In the genomic region with DNA sequence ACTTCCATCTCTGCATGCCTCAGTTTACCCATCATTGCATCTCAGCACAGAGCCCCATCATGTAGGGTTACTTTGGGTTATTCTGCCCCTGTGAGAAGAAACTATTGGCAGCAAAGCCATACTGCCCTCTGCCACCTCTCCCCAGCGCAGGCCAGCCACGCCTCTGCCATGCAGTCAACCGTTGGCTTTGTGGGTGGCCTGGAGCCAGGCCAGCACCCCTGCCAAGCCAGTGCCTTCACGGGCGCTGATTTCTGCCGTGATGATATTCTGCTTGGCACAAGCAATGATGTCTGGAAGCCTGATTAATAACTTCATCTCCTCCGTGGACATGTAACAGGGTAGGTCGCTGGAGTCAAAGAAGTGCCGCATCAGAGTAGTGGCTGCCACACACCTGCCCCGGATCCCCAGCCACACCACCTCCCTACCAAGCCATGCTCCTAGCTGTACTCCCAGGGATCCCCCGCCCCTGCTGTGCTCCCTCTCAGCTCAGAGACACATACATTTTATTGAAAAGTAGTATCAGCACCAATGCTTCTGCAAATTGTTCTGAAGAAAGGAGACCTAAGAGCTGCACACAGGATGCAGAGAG, we compare ENCODE assay signal across 20 cellular contexts. TPM values are rescaled to one million over a fixed set of nuclear protein-coding genes. Genes with fewer than 3 reads are reported as not detected.
DNase-seq lines count a peak whose midpoint lies in the region; ATAC-seq and TF ChIP-seq lines count a peak whose summit lies in the region.
"Had no signal": no experiment of that assay in that cellular context is flagged by ENCODE, and none has a peak within 500 bp of the region (broad histone marks: within the 10 kb centered on the region; RNA-seq: fewer than 3 reads in every experiment).

No MANE protein-coding gene starts in this region.

- H3K4me3 ChIP-seq in sigmoid colon = no peak overlapping the region
- no peak overlapping the region for H3K4me3 ChIP-seq in adrenal gland
- no peak overlapping the region for H3K4me3 ChIP-seq in gastroesophageal sphincter
- H3K4me3 ChIP-seq: left lung, ovary had no signal

- H3K36me3 ChIP-seq in sigmoid colon (no peaks in the 10 kb centered on the region), adrenal gland (replicated peaks in 1 of 2) (no peaks in the 10 kb centered on the region), gastroesophageal sphincter (no peaks in the 10 kb centered on the region)
- H3K36me3 ChIP-seq: left lung, ovary had no signal

- TF ChIP-seq POLR2A in sigmoid colon (IDR thresholded peaks at IDR 0.05) (no peak), adrenal gland (IDR thresholded peaks at IDR 0.05) (no peak), gastroesophageal sphincter (IDR thresholded peaks at IDR 0.05) (no peak)

- H3K27me3 ChIP-seq in sigmoid colon = peaks cover 0 to 3% (median 0%) of the 10 kb centered on the region in 3 donors
- no peaks in the 10 kb centered on the region for H3K27me3 ChIP-seq in adrenal gland
- peaks cover 31% of the 10 kb centered on the region for H3K27me3 ChIP-seq in gastroesophageal sphincter
- H3K27me3 ChIP-seq: ovary had no signal

- TF ChIP-seq CTCF in sigmoid colon (IDR thresholded peaks at IDR 0.05) (no peak), adrenal gland (IDR thresholded peaks at IDR 0.05) (no peak), gastroesophageal sphincter (IDR thresholded peaks at IDR 0.05) (no peak)

- WGBS in sigmoid colon, 2 donors = 18 to 69% methylated on average over 11 of the region's 11 CpGs
- WGBS in adrenal gland, 4 donors = 42 to 70% (median 59%) methylated on average over 10 to 11 of the region's 11 CpGs
- 72% methylated on average over 2 of the region's 11 CpGs; no CpG with 5 or more reads in 1 of the 2 donors for WGBS in gastroesophageal sphincter (ENCODE audit: low coverage in 1 of 2), 2 donors

- H3K4me1 ChIP-seq in sigmoid colon (no peaks in the 10 kb centered on the region), adrenal gland (replicated peaks in 1 of 2) (no peaks in the 10 kb centered on the region), gastroesophageal sphincter (no peaks in the 10 kb centered on the region)
- H3K4me1 ChIP-seq: left lung had no signal

- ATAC-seq in left cardiac atrium = peak; percentile 70 to 84
- no peak for ATAC-seq in gastroesophageal sphincter
- ATAC-seq: activated CD4-positive, CD25-positive, alpha-beta regulatory T cell treated with anti-CD3 and anti-CD28 coated beads, Interleukin-2, amount 50 U/mL, for 24 hours; left lung; stimulated activated naive B cell treated with anti-CD40 and anti-IgM and Interleukin-4, amounts not matched to agents 10 μg/mL and 1 μg/mL and 100 μg/mL, for 72 hours had no signal

- H3K9me3 ChIP-seq in sigmoid colon (no peaks in the 10 kb centered on the region), adrenal gland (replicated peaks in 1 of 3) (no peaks in the 10 kb centered on the region), gastroesophageal sphincter (no peaks in the 10 kb centered on the region)
- H3K9me3 ChIP-seq: left lung, ovary had no signal

- intact Hi-C loops in left cardiac atrium (cut with DNase I) (no loop called here), sigmoid colon (cut with DNase I) (no loop called here), adrenal gland (cut with DNase I) (no loop called here)

- no peak for TF ChIP-seq EP300 in sigmoid colon (IDR thresholded peaks at IDR 0.05)
- no peak for TF ChIP-seq EP300 in gastroesophageal sphincter (IDR thresholded peaks at IDR 0.05)

- H3K27ac ChIP-seq in sigmoid colon (no peak overlapping the region), adrenal gland (no peak overlapping the region), gastroesophageal sphincter (no peak overlapping the region)
- H3K27ac ChIP-seq: left lung, ovary had no signal

- DNase-seq in NCI-H146 (lab: John Stamatoyannopoulos, UW) (peak; percentile 2), NCI-H146 treated with DMSO at 0.1 percent for 48 hours (lab: John Stamatoyannopoulos, UW; ENCODE audit: unreplicated experiment) (no peak), NCI-H1092 treated with DMSO at 0.1 percent for 48 hours (lab: John Stamatoyannopoulos, UW) (peak; percentile 26), left cardiac atrium (no peak), sigmoid colon (peak; percentile 28), adrenal gland (no peak), AML-193 (lab: John Stamatoyannopoulos, UW) (no peak)
- DNase-seq: activated gamma-delta T cell; amygdala; CD4-positive, alpha-beta T cell; left lung; NCI-H2171; ovary; SHP77 treated with DMSO at 0.1 percent for 48 hours; stimulated activated naive B cell treated with anti-CD40 and anti-IgM and Interleukin-4, amounts not matched to agents 10 μg/mL and 1 μg/mL and 100 μg/mL, for 72 hours; trophoblast cell had no signal

RNA-seq across cellular contexts. Expression of gene CEP85, which starts 15.0 kb away (rescaled TPM):
- 10 to 100 TPM; 17.7 to 38.6 TPM for total RNA-seq in left cardiac atrium
- total RNA-seq in sigmoid colon = 1 to 10 TPM; 1.9 to 5.4 (median 3.3) TPM
- 10 to 100 TPM in 1 of 3 donors, 1 to 10 TPM in 2; 2.4 to 12.9 (median 9.7) TPM for polyA plus RNA-seq in sigmoid colon
- total RNA-seq in adrenal gland = 1 to 10 TPM; 2.6 to 8.7 (median 5.8) TPM
- 1 to 10 TPM; 2.5 to 6.1 (median 3.1) TPM for polyA plus RNA-seq in adrenal gland
- 1 to 10 TPM; 1.3 to 6.8 (median 4.7) TPM for total RNA-seq in gastroesophageal sphincter

RNA-seq across cellular contexts. Expression of gene CATSPER4, which starts 28.6 kb away (rescaled TPM):
- total RNA-seq in left cardiac atrium = not detected
- not detected for total RNA-seq in sigmoid colon
- polyA plus RNA-seq in sigmoid colon = under 1 TPM in 1 of 3 donors, not detected in 2; 0.04 TPM
- not detected for total RNA-seq in adrenal gland
- not detected for polyA plus RNA-seq in adrenal gland
- total RNA-seq in gastroesophageal sphincter = not detected
- total RNA-seq: CD4-positive, alpha-beta T cell; chondrocyte; left lung; ovary; T-helper 2 cell treated with Interferon-gamma antibody and Interleukin-4, amounts not matched to agents 100 ng/mL and 5 ng/mL, for 36 hours had no signal
- polyA plus RNA-seq: ovary had no signal

RNA-seq across cellular contexts. Expression of gene CNKSR1, which starts 41.7 kb away (rescaled TPM):
- total RNA-seq in left cardiac atrium (under 1 TPM; 0.60 to 0.85 TPM), sigmoid colon (1 to 10 TPM in 2 of 4 donors, under 1 TPM in 1, not detected in 1; 0.82 to 4.7 (median 1.8) TPM), adrenal gland (1 to 10 TPM in 1 of 8 donors, under 1 TPM in 3, not detected in 4; 0.27 to 2.1 (median 0.34) TPM), gastroesophageal sphincter (1 to 10 TPM in 2 of 4 donors, under 1 TPM in 1, not detected in 1; 0.81 to 1.7 (median 1.1) TPM)
- polyA plus RNA-seq in sigmoid colon (10 to 100 TPM; 13.8 to 29.0 (median 16.0) TPM), adrenal gland (1 to 10 TPM in 1 of 3 donors, under 1 TPM in 2; 0.31 to 1.5 (median 0.64) TPM)

RNA-seq across cellular contexts. Expression of gene ZNF593OS, which starts 47.4 kb away (rescaled TPM):
- not detected for total RNA-seq in left cardiac atrium
- total RNA-seq in sigmoid colon = not detected
- under 1 TPM in 1 of 3 donors, not detected in 2; 0.13 TPM for polyA plus RNA-seq in sigmoid colon
- total RNA-seq in adrenal gland = under 1 TPM in 1 of 8 donors, not detected in 7; 0.18 TPM
- polyA plus RNA-seq in adrenal gland = under 1 TPM in 1 of 3 donors, not detected in 2; 0.88 TPM
- total RNA-seq in gastroesophageal sphincter = not detected
- total RNA-seq: CD4-positive, alpha-beta T cell; chondrocyte; left lung; ovary; T-helper 2 cell treated with Interferon-gamma antibody and Interleukin-4, amounts not matched to agents 100 ng/mL and 5 ng/mL, for 36 hours had no signal

RNA-seq across cellular contexts. Expression of gene ZNF593, which starts 49.3 kb away (rescaled TPM):
- total RNA-seq in left cardiac atrium (10 to 100 TPM; 13.4 to 24.3 TPM), sigmoid colon (10 to 100 TPM; 16.3 to 37.2 (median 32.1) TPM), adrenal gland (10 to 100 TPM; 17.8 to 44.7 (median 29.5) TPM), gastroesophageal sphincter (10 to 100 TPM in 3 of 4 donors, 1 to 10 TPM in 1; 5.0 to 22.8 (median 16.6) TPM)
- polyA plus RNA-seq in sigmoid colon (100 to 1,000 TPM in 1 of 3 donors, 10 to 100 TPM in 2; 38.4 to 114 (median 61.3) TPM), adrenal gland (100 to 1,000 TPM in 1 of 3 donors, 10 to 100 TPM in 1, 1 to 10 TPM in 1; 9.8 to 113 (median 51.0) TPM)

Comparison
In these comparisons a context has a peak if more than half of its experiments do, and no peak if none do; other contexts are left out.
1. DNase-seq: peak in NCI-H146 (single experiment), NCI-H1092 treated with DMSO at 0.1 percent for 48 hours (single experiment) and sigmoid colon (single experiment); none in NCI-H146 treated with DMSO at 0.1 percent for 48 hours (single experiment), left cardiac atrium (single experiment), adrenal gland (0 of 7) and AML-193 (0 of 2).